ENCODE assay signal across 8 cellular contexts in the genomic region with DNA sequence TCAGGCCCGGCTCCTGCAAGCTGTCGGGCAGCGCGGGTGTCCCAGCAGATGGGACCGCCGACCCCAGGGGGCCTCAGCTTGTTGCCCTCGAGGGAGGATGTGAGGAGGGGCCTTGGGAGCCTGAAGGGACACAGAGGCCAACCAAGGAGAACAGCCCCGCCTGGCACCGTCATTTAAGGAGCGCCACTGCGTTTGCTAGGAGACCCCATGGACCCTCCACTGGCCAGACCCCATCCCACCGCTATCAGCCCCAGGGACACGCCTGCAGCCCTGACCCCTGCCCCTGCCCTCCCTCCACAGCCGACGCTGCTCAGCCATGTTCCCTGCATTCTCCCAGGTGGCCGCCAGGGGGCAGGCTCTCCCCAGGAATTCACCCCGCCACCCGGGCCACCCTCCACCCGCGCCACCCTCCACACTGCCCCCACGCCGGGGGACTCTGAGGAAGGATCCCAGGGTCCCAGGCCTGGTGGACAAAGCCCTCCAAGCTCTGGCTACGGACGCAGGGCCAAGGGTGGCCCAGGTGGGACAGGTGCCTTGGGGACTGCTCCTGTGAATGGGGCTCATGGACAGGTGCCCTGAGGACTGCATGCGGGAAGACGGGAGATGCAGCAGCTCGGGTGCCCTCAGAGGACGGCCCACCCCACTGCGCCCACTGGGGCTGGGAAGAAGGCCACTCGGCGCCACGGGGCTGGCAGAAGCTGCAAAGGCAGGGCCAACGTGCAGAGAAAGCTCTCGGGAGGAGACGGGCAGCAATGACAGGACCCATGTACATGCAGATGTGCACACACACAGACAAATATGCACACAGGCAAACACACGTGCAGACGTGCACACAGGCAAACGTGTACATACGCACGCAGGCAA. TPM values are rescaled to one million over a fixed set of nuclear protein-coding genes. Genes with fewer than 3 reads are reported as not detected.
A peak's percentile ranks its signal among the peaks of the same experiment; 100 is the strongest.
DNase-seq lines count a peak whose midpoint lies in the region; TF ChIP-seq lines count a peak whose summit lies in the region.

No MANE protein-coding gene starts in this region.

- TF ChIP-seq CTCF in OCI-LY3 (IDR thresholded peaks at IDR 0.05; ENCODE audit: low read depth, low read length) (peak; percentile 96), foreskin fibroblast (IDR thresholded peaks at IDR 0.05; ENCODE audit: low read depth, low read length) (peak; percentile 71), parathyroid adenoma (IDR thresholded peaks at IDR 0.05) (peak; percentile 95), type B pancreatic cell (conservative IDR thresholded peaks at IDR 0.05) (peak; percentile 96)

- H3K27me3 ChIP-seq in OCI-LY3 (ENCODE audit: low read depth, low read length): no peaks in the 10 kb centered on the region
- H3K27me3 ChIP-seq in parathyroid adenoma (ENCODE audit: control insufficient read depth, insufficient read depth, low read length): no peaks in the 10 kb centered on the region

- H4K20me1 ChIP-seq in OCI-LY3 (ENCODE audit: insufficient read depth, low read length): peaks cover 63% of the 10 kb centered on the region

- H3K4me3 ChIP-seq in OCI-LY3 (ENCODE audit: low read length) (peak overlapping the region; percentile 32), foreskin fibroblast (ENCODE audit: low read depth in 1 of 2, low read length in 2 of 2) (no peak overlapping the region), parathyroid adenoma (ENCODE audit: low read depth, low read length) (no peak overlapping the region)

- no peak overlapping the region for H2AFZ ChIP-seq in OCI-LY3 (ENCODE audit: low read depth, low read length)
- no peak overlapping the region for H2AFZ ChIP-seq in parathyroid adenoma

- no peaks in the 10 kb centered on the region for H3K27me3 Mint-ChIP-seq in activated T-helper 1 cell treated with anti-CD3 and anti-CD28 coated beads, Interleukin-12 subunit alpha, Interleukin-12 subunit beta, Interleukin-2, Interleukin-4 antibody, amounts not matched to agents 30 ng/mL and 10 ng/mL and 1 ng/mL, durations not matched to agents 14 hours and 24 hours and 36 hours (ENCODE audit: insufficient read depth)
- no peaks in the 10 kb centered on the region for H3K27me3 Mint-ChIP-seq in type B pancreatic cell

- H3K4me1 ChIP-seq in OCI-LY3 (ENCODE audit: low read length) (peaks cover 19% of the 10 kb centered on the region), parathyroid adenoma (peaks cover 3% of the 10 kb centered on the region)

- H3K36me3 ChIP-seq in OCI-LY3 (replicated peaks; ENCODE audit: low read depth, low read length) (peaks cover 30% of the 10 kb centered on the region), parathyroid adenoma (ENCODE audit: control insufficient read depth, insufficient read depth, low read length) (no peaks in the 10 kb centered on the region)

- H3K4me3 Mint-ChIP-seq in activated T-helper 1 cell treated with anti-CD3 and anti-CD28 coated beads, Interleukin-12 subunit alpha, Interleukin-12 subunit beta, Interleukin-2, Interleukin-4 antibody, amounts not matched to agents 30 ng/mL and 10 ng/mL and 1 ng/mL, durations not matched to agents 14 hours and 24 hours and 36 hours: no peak overlapping the region
- H3K4me3 Mint-ChIP-seq in type B pancreatic cell: no peak overlapping the region

- H3K79me2 ChIP-seq in OCI-LY3 (ENCODE audit: low read length): no peaks in the 10 kb centered on the region; the same call in none of the 2 replicates
- peaks cover 13% of the 10 kb centered on the region for H3K79me2 ChIP-seq in parathyroid adenoma

- H3K27ac ChIP-seq in OCI-LY3 (ENCODE audit: low read length): peak overlapping the region; percentile 32
- H3K27ac ChIP-seq in parathyroid adenoma: no peak overlapping the region

- H3K4me2 ChIP-seq in OCI-LY3 (ENCODE audit: low read length) (peak overlapping the region; percentile 73), parathyroid adenoma (ENCODE audit: low read length) (no peak overlapping the region)

- H3K4me1 Mint-ChIP-seq in activated T-helper 1 cell treated with anti-CD3 and anti-CD28 coated beads, Interleukin-12 subunit alpha, Interleukin-12 subunit beta, Interleukin-2, Interleukin-4 antibody, amounts not matched to agents 30 ng/mL and 10 ng/mL and 1 ng/mL, durations not matched to agents 14 hours and 24 hours and 36 hours (ENCODE audit: low read depth): no peaks in the 10 kb centered on the region
- H3K4me1 Mint-ChIP-seq in type B pancreatic cell (ENCODE audit: unreplicated experiment): peaks cover 17% of the 10 kb centered on the region

- H3K9ac ChIP-seq in OCI-LY3 (ENCODE audit: low read length) (peak overlapping the region; percentile 34; the same call in 1 of the 2 replicates), parathyroid adenoma (no peak overlapping the region)

- H3K9me3 ChIP-seq in OCI-LY3 (ENCODE audit: insufficient read depth, low read length) (no peaks in the 10 kb centered on the region), parathyroid adenoma (ENCODE audit: control insufficient read depth, low read length) (no peaks in the 10 kb centered on the region)

- peaks cover 3% of the 10 kb centered on the region for H3K36me3 Mint-ChIP-seq in activated T-helper 1 cell treated with anti-CD3 and anti-CD28 coated beads, Interleukin-12 subunit alpha, Interleukin-12 subunit beta, Interleukin-2, Interleukin-4 antibody, amounts not matched to agents 30 ng/mL and 10 ng/mL and 1 ng/mL, durations not matched to agents 14 hours and 24 hours and 36 hours (ENCODE audit: low read depth)
- H3K36me3 Mint-ChIP-seq in type B pancreatic cell: no peaks in the 10 kb centered on the region

- no peaks in the 10 kb centered on the region for H3K9me3 Mint-ChIP-seq in activated T-helper 1 cell treated with anti-CD3 and anti-CD28 coated beads, Interleukin-12 subunit alpha, Interleukin-12 subunit beta, Interleukin-2, Interleukin-4 antibody, amounts not matched to agents 30 ng/mL and 10 ng/mL and 1 ng/mL, durations not matched to agents 14 hours and 24 hours and 36 hours
- no peaks in the 10 kb centered on the region for H3K9me3 Mint-ChIP-seq in type B pancreatic cell

- peak; percentile 21 to 60 (median 40) for DNase-seq in NCI-H1417 (lab: John Stamatoyannopoulos, UW)
- no peak for DNase-seq in NCI-H1417 treated with DMSO at 0.1 percent for 48 hours (lab: John Stamatoyannopoulos, UW)
- DNase-seq in activated T-helper 1 cell treated with anti-CD3 and anti-CD28 coated beads, Interleukin-12 subunit alpha, Interleukin-12 subunit beta, Interleukin-2, Interleukin-4 antibody, amounts not matched to agents 30 ng/mL and 10 ng/mL and 1 ng/mL, durations not matched to agents 14 hours and 24 hours and 36 hours (ENCODE audit: low spot score): peak; percentile 66
- DNase-seq in foreskin fibroblast: peak in 1 of 2 donors; percentile 68
- no peak for DNase-seq in type B pancreatic cell (ENCODE audit: extremely low spot score, unreplicated experiment)
- DNase-seq in NCI-H128 (lab: John Stamatoyannopoulos, UW; ENCODE audit: unreplicated experiment): no peak

- intact Hi-C loops in activated T-helper 1 cell treated with anti-CD3 and anti-CD28 coated beads, Interleukin-12 subunit alpha, Interleukin-12 subunit beta, Interleukin-2, Interleukin-4 antibody, amounts not matched to agents 30 ng/mL and 10 ng/mL and 1 ng/mL, durations not matched to agents 14 hours and 24 hours and 36 hours (cut with micrococcal nuclease): loop anchor here (1.0 kb wide), 2 partner anchors 34 to 40 kb away; a partner anchor contains a TSS

- no peak overlapping the region for H3K27ac Mint-ChIP-seq in activated T-helper 1 cell treated with anti-CD3 and anti-CD28 coated beads, Interleukin-12 subunit alpha, Interleukin-12 subunit beta, Interleukin-2, Interleukin-4 antibody, amounts not matched to agents 30 ng/mL and 10 ng/mL and 1 ng/mL, durations not matched to agents 14 hours and 24 hours and 36 hours
- peak overlapping the region; percentile 53 for H3K27ac Mint-ChIP-seq in type B pancreatic cell

RNA-seq across cellular contexts. Expression of a gene that starts 34.4 kb away (rescaled TPM):
- total RNA-seq in activated T-helper 1 cell treated with anti-CD3 and anti-CD28 coated beads, Interleukin-12 subunit alpha, Interleukin-12 subunit beta, Interleukin-2, Interleukin-4 antibody, amounts not matched to agents 30 ng/mL and 10 ng/mL and 1 ng/mL, durations not matched to agents 14 hours and 24 hours and 36 hours: 24.5 and 28.0 TPM in 2 replicates
- 35.9 and 44.5 TPM in 2 replicates for total RNA-seq in type B pancreatic cell (ENCODE audit: low replicate concordance)

RNA-seq across cellular contexts. Expression of a gene that starts 39.3 kb away (rescaled TPM):
- total RNA-seq in activated T-helper 1 cell treated with anti-CD3 and anti-CD28 coated beads, Interleukin-12 subunit alpha, Interleukin-12 subunit beta, Interleukin-2, Interleukin-4 antibody, amounts not matched to agents 30 ng/mL and 10 ng/mL and 1 ng/mL, durations not matched to agents 14 hours and 24 hours and 36 hours: 37.2 and 40.8 TPM in 2 replicates
- 31.6 and 32.4 TPM in 2 replicates for total RNA-seq in type B pancreatic cell (ENCODE audit: low replicate concordance)

RNA-seq across cellular contexts. Expression of a gene that starts 42.3 kb away (rescaled TPM):
- total RNA-seq in activated T-helper 1 cell treated with anti-CD3 and anti-CD28 coated beads, Interleukin-12 subunit alpha, Interleukin-12 subunit beta, Interleukin-2, Interleukin-4 antibody, amounts not matched to agents 30 ng/mL and 10 ng/mL and 1 ng/mL, durations not matched to agents 14 hours and 24 hours and 36 hours: 0.08 TPM in 1 of 2 replicates, not detected in the other
- total RNA-seq in type B pancreatic cell (ENCODE audit: low replicate concordance): 20.0 and 53.8 TPM in 2 replicates

RNA-seq across cellular contexts. Expression of a gene that starts 59.2 kb away (rescaled TPM):
- total RNA-seq in activated T-helper 1 cell treated with anti-CD3 and anti-CD28 coated beads, Interleukin-12 subunit alpha, Interleukin-12 subunit beta, Interleukin-2, Interleukin-4 antibody, amounts not matched to agents 30 ng/mL and 10 ng/mL and 1 ng/mL, durations not matched to agents 14 hours and 24 hours and 36 hours: 0.47 and 1.0 TPM in 2 replicates
- not detected in 2 replicates for total RNA-seq in type B pancreatic cell (ENCODE audit: low replicate concordance)

Comparison
In these comparisons a context has a peak if more than half of its experiments do, and no peak if none do; other contexts are left out.
1. DNase-seq: peak in NCI-H1417 (3 of 3) and activated T-helper 1 cell treated with anti-CD3 and anti-CD28 coated beads, Interleukin-12 subunit alpha, Interleukin-12 subunit beta, Interleukin-2, Interleukin-4 antibody, amounts not matched to agents 30 ng/mL and 10 ng/mL and 1 ng/mL, durations not matched to agents 14 hours and 24 hours and 36 hours (single experiment); none in NCI-H1417 treated with DMSO at 0.1 percent for 48 hours (single experiment), type B pancreatic cell (single experiment) and NCI-H128 (single experiment).
2. RNA of a gene that starts 42.3 kb away (total RNA-seq): 20.0 to 53.8 TPM in type B pancreatic cell; 0.08 TPM in activated T-helper 1 cell treated with anti-CD3 and anti-CD28 coated beads, Interleukin-12 subunit alpha, Interleukin-12 subunit beta, Interleukin-2, Interleukin-4 antibody, amounts not matched to agents 30 ng/mL and 10 ng/mL and 1 ng/mL, durations not matched to agents 14 hours and 24 hours and 36 hours; every median in the first group is over 10 times any median in the second.
3. Peak in every context shown above with its lines, with median percentiles within 50 percentile points of each other: CTCF ChIP-seq.